Comparison of ENCODE assay signal across 8 cellular contexts in genomic region chr22:24894998-24895397, GRCh38. TPM values are rescaled to one million over a fixed set of nuclear protein-coding genes. Genes with fewer than 3 reads are reported as not detected.
DNase-seq lines count a peak whose midpoint lies in the region; ATAC-seq and TF ChIP-seq lines count a peak whose summit lies in the region.

No MANE protein-coding gene starts in this region.

- no peaks in the 10 kb centered on the region for H3K27me3 ChIP-seq in vagina

- H3K27ac ChIP-seq in vagina, result peak overlapping the region; percentile 57

- TF ChIP-seq CTCF in lower leg skin (IDR thresholded peaks at IDR 0.05) (no peak), vagina (IDR thresholded peaks at IDR 0.05) (no peak), GM10266 (IDR thresholded peaks at IDR 0.05; ENCODE audit: control insufficient read depth, insufficient read depth, low read depth, missing control alignments) (no peak)

- H3K9me3 ChIP-seq in vagina, result no peaks in the 10 kb centered on the region

- H3K36me3 ChIP-seq in vagina, result peaks cover 0 to 5% of the 10 kb centered on the region in 2 donors

- H3K4me1 ChIP-seq in vagina, result peaks cover 10% of the 10 kb centered on the region

- H3K4me3 ChIP-seq in lower leg skin (ENCODE audit: low read depth, poor library complexity, severe bottlenecking), result no peak overlapping the region
- peak overlapping the region in 1 of 2 donors; percentile 1 for H3K4me3 ChIP-seq in vagina

- 22 to 27% methylated on average over 7 of the region's 7 CpGs for WGBS in lower leg skin, 2 donors

- ATAC-seq in GM21576 (IDR thresholded peaks at IDR 0.05; ENCODE audit: unreplicated experiment), result no peak
- ATAC-seq in GM21526 (IDR thresholded peaks at IDR 0.05; ENCODE audit: low FRiP score, unreplicated experiment), result no peak

- DNase-seq in NCI-H748 (lab: John Stamatoyannopoulos, UW; ENCODE audit: unreplicated experiment) (peak; percentile 35), NCI-H748 treated with DMSO at 0.1 percent for 48 hours (lab: John Stamatoyannopoulos, UW) (no peak), brain pericyte (ENCODE audit: low read depth, low spot score) (peak; percentile 37), lower leg skin (ENCODE audit: low spot score in 2 of 2) (peak; percentile 41 to 90), vagina (ENCODE audit: extremely low spot score in 2 of 2) (no peak), GM10266 (ENCODE audit: extremely low spot score) (no peak)

- intact Hi-C loops in lower leg skin (cut with DNase I; ENCODE audit: low total_unique reads), result no loop called here
- intact Hi-C loops in vagina (cut with DNase I), result no loop called here

- TF ChIP-seq POLR2A in lower leg skin (IDR thresholded peaks at IDR 0.05) (no peak), vagina (IDR thresholded peaks at IDR 0.05) (no peak)

RNA-seq across cellular contexts. Expression of gene LHFPL7, which starts 51.5 kb away (rescaled TPM):
- total RNA-seq in lower leg skin, result 1 to 10 TPM in 2 of 4 donors, under 1 TPM in 1, not detected in 1; 0.42 to 4.2 (median 4.0) TPM
- total RNA-seq in vagina, result not detected

RNA-seq across cellular contexts. Expression of gene KIAA1671, which starts 57.5 kb away (rescaled TPM):
- total RNA-seq in lower leg skin (10 to 100 TPM; 60.0 to 87.8 (median 85.1) TPM), vagina (54.0 TPM)

Comparison
In these comparisons a context has a peak if more than half of its experiments do, and no peak if none do; other contexts are left out.
1. DNase-seq: peak in NCI-H748 (single experiment), brain pericyte (single experiment) and lower leg skin (2 of 2); none in NCI-H748 treated with DMSO at 0.1 percent for 48 hours (single experiment), vagina (0 of 2) and GM10266 (single experiment).